Comparison of ENCODE assay signal across 9 cellular contexts in genomic region chr6:73774311-73774766, GRCh38.
DNase-seq lines count a peak whose midpoint lies in the region; ATAC-seq and TF ChIP-seq lines count a peak whose summit lies in the region.
"Had no signal": no experiment of that assay in that cellular context is flagged by ENCODE, and none has a peak within 500 bp of the region (broad histone marks: within the 10 kb centered on the region; RNA-seq: fewer than 3 reads in every experiment).

No MANE protein-coding gene starts in this region.

- POLR2A ChIA-PET in WTC11 (lab: Charles Lee): no interaction called here

- no peaks in the 10 kb centered on the region for H3K9me3 Mint-ChIP-seq in WTC11
- H3K9me3 Mint-ChIP-seq: IgD-negative memory B cell had no signal

- H3K36me3 Mint-ChIP-seq in WTC11: no peaks in the 10 kb centered on the region
- H3K36me3 Mint-ChIP-seq: IgD-negative memory B cell had no signal

- no peaks in the 10 kb centered on the region for H3K27me3 Mint-ChIP-seq in WTC11 (ENCODE audit: low read depth)
- H3K27me3 Mint-ChIP-seq: IgD-negative memory B cell had no signal

- H3K9me3 ChIP-seq in HAP-1: no peaks in the 10 kb centered on the region

- no peaks in the 10 kb centered on the region for H3K4me1 Mint-ChIP-seq in WTC11
- H3K4me1 Mint-ChIP-seq: IgD-negative memory B cell had no signal

- CTCF ChIA-PET in WTC11 (lab: Charles Lee): no interaction called here

- H3K27me3 ChIP-seq in kidney epithelial cell (ENCODE audit: control insufficient read depth, insufficient read depth, low read length) (no peaks in the 10 kb centered on the region), HAP-1 (ENCODE audit: low read depth) (no peaks in the 10 kb centered on the region)

- DNase-seq in AG20443 (ENCODE audit: low spot score) (peak; percentile 49), WTC11 (ENCODE audit: low spot score) (no peak), kidney epithelial cell (ENCODE audit: low read depth) (peak; percentile 45), HAP-1 (ENCODE audit: low spot score in 2 of 2) (no peak), NCI-H2081 treated with DMSO at 0.1 percent for 48 hours (lab: John Stamatoyannopoulos, UW) (no peak), DMS53 treated with DMSO at 0.1 percent for 48 hours (lab: John Stamatoyannopoulos, UW; ENCODE audit: unreplicated experiment) (no peak), cortex of kidney (lab: John Stamatoyannopoulos, UW) (no peak)

- no peak overlapping the region for H3K27ac Mint-ChIP-seq in WTC11
- H3K27ac Mint-ChIP-seq: IgD-negative memory B cell had no signal

- TF ChIP-seq CTCF in WTC11 (IDR thresholded peaks at IDR 0.05): no peak
- no peak for TF ChIP-seq CTCF in kidney epithelial cell (IDR thresholded peaks at IDR 0.05; ENCODE audit: insufficient read depth, low read length, poor library complexity, severe bottlenecking)

- ATAC-seq in HG02763 (IDR thresholded peaks at IDR 0.05; ENCODE audit: unreplicated experiment): peak; percentile 47
- ATAC-seq in WTC11: peak; percentile 16

- H3K36me3 ChIP-seq in kidney epithelial cell (ENCODE audit: control insufficient read depth, insufficient read depth, low read length) (no peaks in the 10 kb centered on the region), HAP-1 (replicated peaks) (no peaks in the 10 kb centered on the region)

- in situ Hi-C loops in HAP-1 (cut with MboI; ENCODE audit: low sequenced_read_pairs): no loop called here

- H3K4me3 ChIP-seq in kidney epithelial cell (ENCODE audit: low read depth, low read length) (no peak overlapping the region), HAP-1 (no peak overlapping the region)

- H3K4me3 Mint-ChIP-seq in WTC11: no peak overlapping the region
- H3K4me3 Mint-ChIP-seq: IgD-negative memory B cell had no signal

- H3K4me1 ChIP-seq in HAP-1: no peaks in the 10 kb centered on the region

TF ChIP-seq in WTC11, 78 proteins besides CTCF, POLR2A, EP300 and RAD21:
- TF ChIP-seq SMAD4 (CRISPR knock-in tag; IDR thresholded peaks at IDR 0.05) (no peak), CREM (CRISPR knock-in tag; IDR thresholded peaks at IDR 0.05) (no peak), MXD4 (CRISPR knock-in tag; IDR thresholded peaks at IDR 0.05; ENCODE audit: borderline replicate concordance) (no peak), TP53 (CRISPR knock-in tag; IDR thresholded peaks at IDR 0.05) (no peak), PREB (CRISPR knock-in tag; IDR thresholded peaks at IDR 0.05; ENCODE audit: borderline replicate concordance) (no peak), GABPB1 (CRISPR knock-in tag; IDR thresholded peaks at IDR 0.05) (no peak), ELF4 (CRISPR knock-in tag; IDR thresholded peaks at IDR 0.05; ENCODE audit: low read depth) (no peak), ATF3 (CRISPR knock-in tag; conservative IDR thresholded peaks at IDR 0.05) (no peak), ATF2 (CRISPR knock-in tag; IDR thresholded peaks at IDR 0.05; ENCODE audit: borderline replicate concordance, low read depth) (no peak), CREB1 (CRISPR knock-in tag; IDR thresholded peaks at IDR 0.05) (no peak), ZNF425 (CRISPR knock-in tag; conservative IDR thresholded peaks at IDR 0.05) (no peak), ZBTB21 (CRISPR knock-in tag; IDR thresholded peaks at IDR 0.05; ENCODE audit: borderline replicate concordance) (no peak), ZSCAN18 (CRISPR knock-in tag; IDR thresholded peaks at IDR 0.05) (no peak), ZNF423 (CRISPR knock-in tag; IDR thresholded peaks at IDR 0.05) (no peak), FOXP4 (CRISPR knock-in tag; IDR thresholded peaks at IDR 0.05) (no peak), CDX4 (CRISPR knock-in tag; IDR thresholded peaks at IDR 0.05; ENCODE audit: borderline replicate concordance) (no peak), IRF2 (CRISPR knock-in tag; IDR thresholded peaks at IDR 0.05; ENCODE audit: borderline replicate concordance, low read depth) (no peak), TCF7 (CRISPR knock-in tag; IDR thresholded peaks at IDR 0.05; ENCODE audit: low read depth) (no peak), FOXK1 (CRISPR knock-in tag; IDR thresholded peaks at IDR 0.05) (no peak), NR1H2 (CRISPR knock-in tag; IDR thresholded peaks at IDR 0.05) (no peak)
TF ChIP-seq in WTC11: peak in this region for 0.

Comparison
In these comparisons a context has a peak if more than half of its experiments do, and no peak if none do; other contexts are left out.
1. DNase-seq: peak in AG20443 (single experiment) and kidney epithelial cell (single experiment); none in WTC11 (single experiment), HAP-1 (0 of 2), NCI-H2081 treated with DMSO at 0.1 percent for 48 hours (single experiment), DMS53 treated with DMSO at 0.1 percent for 48 hours (single experiment) and cortex of kidney (single experiment).